Comparison of ENCODE assay signal across 1 cellular context in genomic region chr6:11392778-11393507, GRCh38.
A peak's percentile ranks its signal among the peaks of the same experiment; 100 is the strongest.
TF ChIP-seq lines count a peak whose summit lies in the region.

No MANE protein-coding gene starts in this region.

TF ChIP-seq in HepG2, 621 proteins besides CTCF, POLR2A, EP300 and RAD21 (continued from another document and continues in another):
- TF ChIP-seq HNF1A (IDR thresholded peaks at IDR 0.05; ENCODE audit: low read depth) = peak; percentile 86
- peak; percentile 97 for TF ChIP-seq HNF1A (CRISPR knock-in tag; IDR thresholded peaks at IDR 0.05; ENCODE audit: borderline replicate concordance)
- TF ChIP-seq NR2C2 (CRISPR knock-in tag; IDR thresholded peaks at IDR 0.05; ENCODE audit: borderline replicate concordance) = peak; percentile 86
- no peak; the same call in 1 of the 2 replicates for TF ChIP-seq ZNF878 (CRISPR knock-in tag; IDR thresholded peaks at IDR 0.05)
- no peak for TF ChIP-seq CENPT (CRISPR knock-in tag; IDR thresholded peaks at IDR 0.05; ENCODE audit: low read depth)
- no peak for TF ChIP-seq SRSF1 (optimal IDR thresholded peaks at IDR 0.05; ENCODE audit: low read depth, low read length)
- TF ChIP-seq GTF2F1 (IDR thresholded peaks at IDR 0.05; ENCODE audit: low read length) = no peak
- TF ChIP-seq IKZF5 (CRISPR knock-in tag; IDR thresholded peaks at IDR 0.05) = peak; percentile 99
- TF ChIP-seq ZBTB38 (CRISPR knock-in tag; IDR thresholded peaks at IDR 0.05) = peak; percentile 95
- peak; percentile 95 for TF ChIP-seq ZNF280D (CRISPR knock-in tag; IDR thresholded peaks at IDR 0.05)
- peak; percentile 75; the same call in 1 of the 2 replicates for TF ChIP-seq LBX2 (CRISPR knock-in tag; IDR thresholded peaks at IDR 0.05; ENCODE audit: borderline replicate concordance)
- no peak; the same call in 1 of the 2 replicates for TF ChIP-seq ZNF777 (CRISPR knock-in tag; IDR thresholded peaks at IDR 0.05)
- TF ChIP-seq, protein P1, sequence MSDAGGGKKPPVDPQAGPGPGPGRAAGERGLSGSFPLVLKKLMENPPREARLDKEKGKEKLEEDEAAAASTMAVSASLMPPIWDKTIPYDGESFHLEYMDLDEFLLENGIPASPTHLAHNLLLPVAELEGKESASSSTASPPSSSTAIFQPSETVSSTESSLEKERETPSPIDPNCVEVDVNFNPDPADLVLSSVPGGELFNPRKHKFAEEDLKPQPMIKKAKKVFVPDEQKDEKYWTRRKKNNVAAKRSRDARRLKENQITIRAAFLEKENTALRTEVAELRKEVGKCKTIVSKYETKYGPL (CRISPR knock-in tag; IDR thresholded peaks at IDR 0.05) = 0 out of 2 replicates have a peak, but pooled peaks have one; percentile 65
- TF ChIP-seq DPF2 (CRISPR knock-in tag; IDR thresholded peaks at IDR 0.05; ENCODE audit: borderline replicate concordance, low read depth) = peak; percentile 91
- TF ChIP-seq POLR2G (IDR thresholded peaks at IDR 0.05; ENCODE audit: low read depth, low read length) = peak; percentile 81
- TF ChIP-seq U2AF2 (IDR thresholded peaks at IDR 0.05; ENCODE audit: low read depth, low read length) = no peak
- TF ChIP-seq ZNF282 (IDR thresholded peaks at IDR 0.05; ENCODE audit: partially characterized antibody) = no peak
- no peak for TF ChIP-seq NFE2 (CRISPR knock-in tag; IDR thresholded peaks at IDR 0.05)
- peak; percentile 91 for TF ChIP-seq ZNF746 (CRISPR knock-in tag; IDR thresholded peaks at IDR 0.05)
- TF ChIP-seq ZNF317 (CRISPR knock-in tag; IDR thresholded peaks at IDR 0.05) = peak; percentile 89
- peak; percentile 89 for TF ChIP-seq ZSCAN30 (CRISPR knock-in tag; IDR thresholded peaks at IDR 0.05)
- no peak; the same call in none of the 2 replicates for TF ChIP-seq ETV6 (CRISPR knock-in tag; conservative IDR thresholded peaks at IDR 0.05)
- no peak for TF ChIP-seq KLF15 (CRISPR knock-in tag; IDR thresholded peaks at IDR 0.05; ENCODE audit: borderline replicate concordance)
- TF ChIP-seq ZNF775 (CRISPR knock-in tag; IDR thresholded peaks at IDR 0.05; ENCODE audit: borderline replicate concordance) = 0 out of 2 replicates have a peak, but pooled peaks have one; percentile 28
- TF ChIP-seq ZNF782 (CRISPR knock-in tag; IDR thresholded peaks at IDR 0.05; ENCODE audit: borderline replicate concordance) = peak; percentile 76; the same call in 1 of the 2 replicates
- TF ChIP-seq SALL2 (CRISPR knock-in tag; IDR thresholded peaks at IDR 0.05) = peak; percentile 17; the same call in 1 of the 2 replicates
- peak; percentile 92 for TF ChIP-seq ZNF350 (CRISPR knock-in tag; IDR thresholded peaks at IDR 0.05; ENCODE audit: borderline replicate concordance, low read depth)
- TF ChIP-seq SIN3B (IDR thresholded peaks at IDR 0.05; ENCODE audit: low read length) = no peak
- TF ChIP-seq, protein P2, sequence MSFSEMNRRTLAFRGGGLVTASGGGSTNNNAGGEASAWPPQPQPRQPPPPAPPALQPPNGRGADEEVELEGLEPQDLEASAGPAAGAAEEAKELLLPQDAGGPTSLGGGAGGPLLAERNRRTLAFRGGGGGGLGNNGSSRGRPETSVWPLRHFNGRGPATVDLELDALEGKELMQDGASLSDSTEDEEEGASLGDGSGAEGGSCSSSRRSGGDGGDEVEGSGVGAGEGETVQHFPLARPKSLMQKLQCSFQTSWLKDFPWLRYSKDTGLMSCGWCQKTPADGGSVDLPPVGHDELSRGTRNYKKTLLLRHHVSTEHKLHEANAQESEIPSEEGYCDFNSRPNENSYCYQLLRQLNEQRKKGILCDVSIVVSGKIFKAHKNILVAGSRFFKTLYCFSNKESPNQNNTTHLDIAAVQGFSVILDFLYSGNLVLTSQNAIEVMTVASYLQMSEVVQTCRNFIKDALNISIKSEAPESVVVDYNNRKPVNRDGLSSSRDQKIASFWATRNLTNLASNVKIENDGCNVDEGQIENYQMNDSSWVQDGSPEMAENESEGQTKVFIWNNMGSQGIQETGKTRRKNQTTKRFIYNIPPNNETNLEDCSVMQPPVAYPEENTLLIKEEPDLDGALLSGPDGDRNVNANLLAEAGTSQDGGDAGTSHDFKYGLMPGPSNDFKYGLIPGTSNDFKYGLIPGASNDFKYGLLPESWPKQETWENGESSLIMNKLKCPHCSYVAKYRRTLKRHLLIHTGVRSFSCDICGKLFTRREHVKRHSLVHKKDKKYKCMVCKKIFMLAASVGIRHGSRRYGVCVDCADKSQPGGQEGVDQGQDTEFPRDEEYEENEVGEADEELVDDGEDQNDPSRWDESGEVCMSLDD (CRISPR knock-in tag; IDR thresholded peaks at IDR 0.05; ENCODE audit: borderline replicate concordance) = peak; percentile 54; the same call in 1 of the 2 replicates
- no peak for TF ChIP-seq ZFP36 (IDR thresholded peaks at IDR 0.05; ENCODE audit: borderline replicate concordance, low read depth, low read length, partially characterized antibody)
- no peak for TF ChIP-seq ZNF20 (CRISPR knock-in tag; IDR thresholded peaks at IDR 0.05)
- TF ChIP-seq ZNF318 (CRISPR knock-in tag; IDR thresholded peaks at IDR 0.05) = peak; percentile 44; the same call in 1 of the 2 replicates
- peak; percentile 96; the same call in 1 of the 2 replicates for TF ChIP-seq NFKBIZ (CRISPR knock-in tag; IDR thresholded peaks at IDR 0.05)
- TF ChIP-seq, protein P3, sequence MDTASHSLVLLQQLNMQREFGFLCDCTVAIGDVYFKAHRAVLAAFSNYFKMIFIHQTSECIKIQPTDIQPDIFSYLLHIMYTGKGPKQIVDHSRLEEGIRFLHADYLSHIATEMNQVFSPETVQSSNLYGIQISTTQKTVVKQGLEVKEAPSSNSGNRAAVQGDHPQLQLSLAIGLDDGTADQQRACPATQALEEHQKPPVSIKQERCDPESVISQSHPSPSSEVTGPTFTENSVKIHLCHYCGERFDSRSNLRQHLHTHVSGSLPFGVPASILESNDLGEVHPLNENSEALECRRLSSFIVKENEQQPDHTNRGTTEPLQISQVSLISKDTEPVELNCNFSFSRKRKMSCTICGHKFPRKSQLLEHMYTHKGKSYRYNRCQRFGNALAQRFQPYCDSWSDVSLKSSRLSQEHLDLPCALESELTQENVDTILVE (CRISPR knock-in tag; IDR thresholded peaks at IDR 0.05) = peak; percentile 85
- no peak for TF ChIP-seq ZNF383 (CRISPR knock-in tag; IDR thresholded peaks at IDR 0.05; ENCODE audit: borderline replicate concordance)
- peak; percentile 100 for TF ChIP-seq NFIC (IDR thresholded peaks at IDR 0.05; ENCODE audit: low read length)
